ENCODE assay signal across 19 cellular contexts in genomic region chr3:28206479-28206878, GRCh38. TPM values are rescaled to one million over a fixed set of nuclear protein-coding genes. Genes with fewer than 3 reads are reported as not detected.
DNase-seq lines count a peak whose midpoint lies in the region; ATAC-seq and TF ChIP-seq lines count a peak whose summit lies in the region.
"Had no signal": no experiment of that assay in that cellular context is flagged by ENCODE, and none has a peak within 500 bp of the region (broad histone marks: within the 10 kb centered on the region; RNA-seq: fewer than 3 reads in every experiment).

No MANE protein-coding gene starts in this region.

- H3K36me3 ChIP-seq in ACC112 (ENCODE audit: insufficient read depth, low read length): no peaks in the 10 kb centered on the region
- H3K36me3 ChIP-seq in GM23248 (ENCODE audit: low read depth): no peaks in the 10 kb centered on the region
- no peaks in the 10 kb centered on the region for H3K36me3 ChIP-seq in neuron (ENCODE audit: insufficient read depth, low read length)
- H3K36me3 ChIP-seq in upper lobe of left lung: no peaks in the 10 kb centered on the region
- H3K36me3 ChIP-seq in SK-N-SH (replicated peaks in 1 of 2; ENCODE audit: control insufficient read depth in 1 of 2, insufficient read depth in 2 of 2, low read length in 1 of 2): no peaks in the 10 kb centered on the region
- H3K36me3 ChIP-seq: SJSA1 had no signal

- DNase-seq in GM23248 (peak; percentile 1), nucleus accumbens (lab: John Stamatoyannopoulos, UW) (no peak), upper lobe of left lung (no peak), SK-N-SH (no peak)
- DNase-seq in central memory CD8-positive, alpha-beta T cell (ENCODE audit: low spot score in 2 of 2): no peak
- DNase-seq: ACHN, AML-193, C1 segment of cervical spinal cord, H7, KG1, NCI-H1092 treated with DMSO at 0.1 percent for 48 hours, NCI-H146, NCI-H2029, NCI-H2227 treated with DMSO at 0.1 percent for 48 hours, NCI-H510A treated with DMSO at 0.1 percent for 48 hours, NCI-H774 had no signal

- H3K4me3 Mint-ChIP-seq in central memory CD8-positive, alpha-beta T cell: peak overlapping the region; percentile 73

- peaks cover 64% of the 10 kb centered on the region for H3K4me1 Mint-ChIP-seq in central memory CD8-positive, alpha-beta T cell

- peaks cover 9% of the 10 kb centered on the region for H3K36me3 Mint-ChIP-seq in central memory CD8-positive, alpha-beta T cell (ENCODE audit: insufficient read depth)

- H3K9me2 ChIP-seq in GM23248 (ENCODE audit: insufficient read depth) (no peaks in the 10 kb centered on the region), SK-N-SH (no peaks in the 10 kb centered on the region)

- H3K9me3 ChIP-seq in GM23248 (ENCODE audit: low read depth) (no peaks in the 10 kb centered on the region), neuron (ENCODE audit: low read length) (no peaks in the 10 kb centered on the region), upper lobe of left lung (no peaks in the 10 kb centered on the region), SK-N-SH (no peaks in the 10 kb centered on the region)
- H3K9me3 ChIP-seq: SJSA1 had no signal

- H3K4me3 ChIP-seq in ACC112 (ENCODE audit: low read depth, low read length): no peak overlapping the region
- no peak overlapping the region for H3K4me3 ChIP-seq in GM23248
- H3K4me3 ChIP-seq in neuron (ENCODE audit: low read length): no peak overlapping the region
- no peak overlapping the region for H3K4me3 ChIP-seq in upper lobe of left lung
- H3K4me3 ChIP-seq in SK-N-SH (ENCODE audit: low read depth in 2 of 2, low read length in 1 of 2): no peak overlapping the region
- H3K4me3 ChIP-seq: SJSA1 had no signal

- no peaks in the 10 kb centered on the region for H3K79me2 ChIP-seq in ACC112 (ENCODE audit: control insufficient read depth, insufficient read depth, low read length, unreplicated experiment)
- no peaks in the 10 kb centered on the region for H3K79me2 ChIP-seq in GM23248 (ENCODE audit: insufficient read depth)
- H3K79me2 ChIP-seq in SK-N-SH (ENCODE audit: insufficient read depth): no peaks in the 10 kb centered on the region

- H3K9ac ChIP-seq in GM23248: no peak overlapping the region
- H3K9ac ChIP-seq in SK-N-SH: no peak overlapping the region

- H3K27me3 Mint-ChIP-seq in central memory CD8-positive, alpha-beta T cell: no peaks in the 10 kb centered on the region

- no peaks in the 10 kb centered on the region for H3K4me1 ChIP-seq in ACC112 (ENCODE audit: control insufficient read depth, insufficient read depth, low read length, unreplicated experiment)
- H3K4me1 ChIP-seq in GM23248 (ENCODE audit: insufficient read depth): no peaks in the 10 kb centered on the region
- H3K4me1 ChIP-seq in neuron (ENCODE audit: insufficient read depth, low read length): peaks cover 10% of the 10 kb centered on the region
- H3K4me1 ChIP-seq in upper lobe of left lung: no peaks in the 10 kb centered on the region
- H3K4me1 ChIP-seq in SK-N-SH (ENCODE audit: control insufficient read depth in 1 of 2, insufficient read depth in 2 of 2, low read depth in 1 of 2, low read length in 1 of 2): no peaks in the 10 kb centered on the region
- H3K4me1 ChIP-seq: SJSA1 had no signal

- H3K27ac Mint-ChIP-seq in central memory CD8-positive, alpha-beta T cell (ENCODE audit: low read depth): peak overlapping the region; percentile 26

- H3K27me3 ChIP-seq in ACC112 (ENCODE audit: insufficient read depth, low read length) (no peaks in the 10 kb centered on the region), GM23248 (replicated peaks; ENCODE audit: insufficient read depth) (no peaks in the 10 kb centered on the region), neuron (ENCODE audit: insufficient read depth, low read length) (no peaks in the 10 kb centered on the region), upper lobe of left lung (no peaks in the 10 kb centered on the region), SK-N-SH (ENCODE audit: insufficient read depth) (no peaks in the 10 kb centered on the region)
- H3K27me3 ChIP-seq: SJSA1 had no signal

- no peaks in the 10 kb centered on the region for H3K9me3 Mint-ChIP-seq in central memory CD8-positive, alpha-beta T cell

- no peak for ATAC-seq in central memory CD8-positive, alpha-beta T cell (replicated peaks; ENCODE audit: extremely low read depth, poor library complexity, severe bottlenecking)
- no peak for ATAC-seq in upper lobe of left lung (ENCODE audit: low FRiP score in 2 of 2)

- CTCF ChIA-PET in SK-N-SH (lab: Yijun Ruan, JAX): no interaction called here

- in situ Hi-C loops in GM23248 (cut with MboI): no loop called here

- H3F3A ChIP-seq in GM23248 (ENCODE audit: insufficient read depth) (no peaks in the 10 kb centered on the region), SK-N-SH (replicated peaks; ENCODE audit: insufficient read depth) (no peaks in the 10 kb centered on the region)

- 5 to 7% methylated on average over 2 of the region's 2 CpGs for WGBS in GM23248 (ENCODE audit: low coverage in 1 of 2, low lambda C conversion rate in 2 of 2, missing lambda C conversion rate in 2 of 2), 2 experiments
- WGBS in upper lobe of left lung, 2 donors: 52 to 70% methylated on average over 2 of the region's 2 CpGs
- 30% methylated on average over 2 of the region's 2 CpGs for WGBS in SK-N-SH (ENCODE audit: low lambda C conversion rate)

- no peak for TF ChIP-seq POLR2A in upper lobe of left lung (IDR thresholded peaks at IDR 0.05)

- POLR2A ChIA-PET in SK-N-SH (lab: Yijun Ruan, JAX): no interaction called here

- H4K20me1 ChIP-seq in GM23248 (ENCODE audit: insufficient read depth): no peaks in the 10 kb centered on the region
- H4K20me1 ChIP-seq in SK-N-SH (ENCODE audit: insufficient read depth): no peaks in the 10 kb centered on the region

- H3K27ac ChIP-seq in ACC112 (ENCODE audit: low read depth, low read length): no peak overlapping the region
- H3K27ac ChIP-seq in GM23248: no peak overlapping the region
- no peak overlapping the region for H3K27ac ChIP-seq in upper lobe of left lung
- no peak overlapping the region for H3K27ac ChIP-seq in SK-N-SH (ENCODE audit: low read depth in 2 of 2, low read length in 1 of 2)
- H3K27ac ChIP-seq: SJSA1 had no signal

- no peak for TF ChIP-seq CTCF in upper lobe of left lung (IDR thresholded peaks at IDR 0.05)
- TF ChIP-seq CTCF in SK-N-SH (IDR thresholded peaks at IDR 0.05): no peak

- TF ChIP-seq RAD21 in SK-N-SH (IDR thresholded peaks at IDR 0.05; ENCODE audit: low read length): no peak

- H2AFZ ChIP-seq in ACC112 (ENCODE audit: low read length, unreplicated experiment) (peak overlapping the region; percentile 6), GM23248 (0 out of 2 replicates have a peak overlapping the region, but pooled peaks have one; percentile 50), neuron (ENCODE audit: low read depth, low read length) (peak overlapping the region; percentile 16), SK-N-SH (ENCODE audit: low read depth) (no peak overlapping the region)

- no peak for TF ChIP-seq EP300 in upper lobe of left lung (IDR thresholded peaks at IDR 0.05)
- no peak for TF ChIP-seq EP300 in SK-N-SH (IDR thresholded peaks at IDR 0.05; ENCODE audit: borderline replicate concordance in 1 of 2, low read depth in 1 of 2, low read length in 1 of 2)

- H3K4me2 ChIP-seq in GM23248 (ENCODE audit: unreplicated experiment): no peak overlapping the region
- no peak overlapping the region for H3K4me2 ChIP-seq in SK-N-SH

TF ChIP-seq in SK-N-SH, 30 proteins besides CTCF, POLR2A, EP300 and RAD21:
- TF ChIP-seq RFX5 (IDR thresholded peaks at IDR 0.05; ENCODE audit: low read length) (no peak), FOXM1 (IDR thresholded peaks at IDR 0.05; ENCODE audit: low read depth) (no peak), SMC3 (IDR thresholded peaks at IDR 0.05; ENCODE audit: low read depth, low read length) (no peak), GATA2 (CRISPR knock-in tag; IDR thresholded peaks at IDR 0.05) (no peak)

RNA-seq across cellular contexts. Expression of gene CMC1, which starts 34.9 kb away (rescaled TPM):
- 0.97 and 2.5 TPM in 2 replicates for total RNA-seq in GM23248 (2014; rRNA removed; shearing (Covaris generic))
- 65.0 and 70.2 TPM in 2 replicates for polyA plus RNA-seq in GM23248 (2016; fragmentation: Nextera tagmentation; extraction: Ambion mirVana)
- total RNA-seq in upper lobe of left lung: 10 to 100 TPM in 4 of 6 donors, 1 to 10 TPM in 2; 4.6 to 20.7 (median 14.1) TPM
- polyA plus RNA-seq in SK-N-SH (2012; rRNA removed): 21.4 and 24.1 TPM in 2 replicates
- polyA plus RNA-seq in SK-N-SH (2012; cell fraction: cytosol; rRNA removed): 29.3 and 37.8 TPM in 2 replicates
- 13.1 and 14.3 TPM in 2 replicates for polyA plus RNA-seq in SK-N-SH (2012; cell fraction: nucleus; rRNA removed)
